8 cellular contexts compared by ENCODE assay signal in the genomic region with DNA sequence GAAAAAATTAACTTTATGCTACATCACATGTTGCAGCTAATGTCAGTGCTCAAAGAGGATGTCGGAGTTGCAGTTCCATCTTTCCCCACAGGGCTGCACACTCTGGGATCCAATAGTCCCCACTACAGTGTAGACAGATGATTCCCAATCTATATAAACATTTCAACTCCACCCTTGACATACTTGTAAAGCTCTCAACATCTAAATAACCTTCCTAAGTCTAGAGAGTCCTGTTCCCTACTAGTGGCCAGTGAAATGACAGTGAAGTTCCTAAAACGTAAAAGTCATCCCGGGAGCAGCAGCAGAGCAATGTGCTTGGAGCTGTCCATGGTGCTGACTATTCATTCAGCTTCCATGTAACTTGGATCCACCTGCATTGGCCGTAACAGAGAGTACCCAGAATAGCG.
DNase-seq lines count a peak whose midpoint lies in the region; ATAC-seq and TF ChIP-seq lines count a peak whose summit lies in the region.

No MANE protein-coding gene starts in this region.

- peak; percentile 86 for ATAC-seq in GM19438 (IDR thresholded peaks at IDR 0.05; ENCODE audit: low read depth, unreplicated experiment)
- peak; percentile 88 for ATAC-seq in HG03196 (IDR thresholded peaks at IDR 0.05; ENCODE audit: unreplicated experiment)

- DNase-seq in EL (peak; percentile 45), cardiac fibroblast (ENCODE audit: low read depth in 2 of 2) (peak; percentile 50 to 67), medulla oblongata (ENCODE audit: extremely low spot score) (peak; percentile 75), NCI-H1105 (lab: John Stamatoyannopoulos, UW) (no peak), NCI-H1436 treated with DMSO at 0.1 percent for 48 hours (lab: John Stamatoyannopoulos, UW) (no peak)

- no peak overlapping the region for H3K4me3 ChIP-seq in cardiac fibroblast (replicated peaks in 1 of 2; ENCODE audit: low read depth in 2 of 2, low read length in 2 of 2)

- TF ChIP-seq CTCF in cardiac fibroblast (IDR thresholded peaks at IDR 0.05; ENCODE audit: low read depth, low read length) = peak; percentile 60

TF ChIP-seq in PFSK-1, 5 proteins besides CTCF, POLR2A, EP300 and RAD21:
- TF ChIP-seq TAF1 (IDR thresholded peaks at IDR 0.05; ENCODE audit: borderline replicate concordance, insufficient read depth, low read length) (no peak), SIN3A (IDR thresholded peaks at IDR 0.05; ENCODE audit: borderline replicate concordance, insufficient read depth, low read length) (0 out of 2 replicates have a peak, but pooled peaks have one; percentile 71), POLR2AphosphoS5 (IDR thresholded peaks at IDR 0.05; ENCODE audit: low read depth, low read length) (no peak), REST (IDR thresholded peaks at IDR 0.05; ENCODE audit: insufficient read depth in 1 of 2, low read depth in 2 of 2, low read length in 2 of 2) (peak; percentile 96 to 100), FOXP2 (optimal IDR thresholded peaks at IDR 0.05; ENCODE audit: borderline replicate concordance, extremely low read depth, extremely low read length, insufficient read depth) (no peak)

Comparison
In these comparisons a context has a peak if more than half of its experiments do, and no peak if none do; other contexts are left out.
1. DNase-seq: peak in EL (single experiment), cardiac fibroblast (2 of 2) and medulla oblongata (single experiment); none in NCI-H1105 (single experiment) and NCI-H1436 treated with DMSO at 0.1 percent for 48 hours (single experiment).